ENCODE assay signal across 8 cellular contexts in the genomic region with DNA sequence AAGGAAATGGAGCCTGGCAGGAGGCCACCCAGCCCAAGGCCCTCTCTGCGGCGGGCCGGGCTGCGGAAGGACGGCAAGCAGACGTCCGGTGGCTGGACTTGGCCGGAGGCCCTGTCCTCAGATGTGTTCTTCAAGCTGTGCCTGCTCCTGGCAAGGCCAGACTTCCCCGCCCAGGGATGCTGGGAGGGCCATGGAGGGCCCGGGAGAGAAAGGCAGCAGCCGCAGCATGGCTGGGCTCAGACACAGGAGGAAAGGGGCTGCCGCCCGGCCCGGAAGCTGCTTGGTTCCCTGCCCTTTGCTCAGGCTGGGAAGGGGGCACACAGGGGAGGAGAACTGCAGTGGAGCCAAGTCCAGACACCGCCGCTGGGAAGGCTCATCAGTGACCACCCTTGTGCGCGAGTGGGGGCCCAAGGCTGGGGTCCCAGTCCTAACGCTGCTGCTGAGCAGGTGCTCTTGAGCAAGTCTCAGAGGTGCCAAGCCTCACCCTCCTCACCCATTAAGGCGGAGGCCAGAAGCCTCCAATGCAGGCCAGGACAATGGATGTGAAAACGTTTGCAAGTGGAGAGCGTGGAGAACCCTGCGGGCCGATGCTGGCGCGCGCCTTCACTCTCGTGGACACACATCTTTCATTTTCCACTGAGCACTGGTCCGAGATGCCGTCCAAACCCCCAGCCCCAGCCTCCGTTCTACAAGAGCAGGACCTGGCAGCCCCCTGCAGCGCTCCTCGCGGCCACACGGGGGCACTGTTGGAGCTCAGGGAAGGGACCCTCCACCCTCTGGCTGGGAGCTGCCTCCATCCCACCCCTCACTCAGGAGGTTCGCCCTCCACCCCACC. TPM values are rescaled to one million over a fixed set of nuclear protein-coding genes. Genes with fewer than 3 reads are reported as not detected.
A peak's percentile ranks its signal among the peaks of the same experiment; 100 is the strongest.
DNase-seq lines count a peak whose midpoint lies in the region; ATAC-seq and TF ChIP-seq lines count a peak whose summit lies in the region.

No MANE protein-coding gene starts in this region.

- TF ChIP-seq POLR2A in Peyer's patch (IDR thresholded peaks at IDR 0.05): no peak

- no peaks in the 10 kb centered on the region for H3K36me3 ChIP-seq in Peyer's patch

- ATAC-seq in HG03439 (IDR thresholded peaks at IDR 0.05; ENCODE audit: unreplicated experiment) (no peak), GM21360 (IDR thresholded peaks at IDR 0.05; ENCODE audit: unreplicated experiment) (no peak)

- peaks cover 0 to 6% of the 10 kb centered on the region in 2 donors for H3K27me3 ChIP-seq in Peyer's patch

- H3K9me3 ChIP-seq in Peyer's patch: no peaks in the 10 kb centered on the region

- peak overlapping the region in 3 of 4 donors; percentile 0 to 43 (median 23) for H3K27ac ChIP-seq in Peyer's patch

- peaks cover 0 to 30% (median 4%) of the 10 kb centered on the region in 4 donors for H3K4me1 ChIP-seq in Peyer's patch

- intact Hi-C loops in head of caudate nucleus (cut with DNase I): no loop called here

- no peak overlapping the region for H3K4me3 ChIP-seq in Peyer's patch

- DNase-seq in ACHN: peak; percentile 55
- peak; percentile 89 for DNase-seq in GM13977 (ENCODE audit: low spot score)
- peak; percentile 51 to 75 (median 71) for DNase-seq in Peyer's patch
- DNase-seq in activated naive CD4-positive, alpha-beta T cell (lab: John Stamatoyannopoulos, UW): peak; percentile 20 to 70 (median 36)
- DNase-seq in head of caudate nucleus: peak in 41 of 42 donors; percentile 14 to 81 (median 59)
- DNase-seq in retina: peak; percentile 88

- TF ChIP-seq CTCF in GM13977 (IDR thresholded peaks at IDR 0.05; ENCODE audit: extremely low read depth, insufficient read depth, missing control alignments) (peak; percentile 92), Peyer's patch (IDR thresholded peaks at IDR 0.05) (peak; percentile 52 to 78 (median 62))

- in situ Hi-C loops in ACHN (cut with HindIII; ENCODE audit: low pct_ligation_motif_present, low pct_unique_long_range_greater_than_20kb, low sequenced_read_pairs) (no loop called here), GM13977 (cut with MboI; ENCODE audit: low pct_unique_long_range_greater_than_20kb, low sequenced_read_pairs, unreplicated experiment) (no loop called here)

RNA-seq across cellular contexts. Expression of gene CROCC2, which starts 7.9 kb away (rescaled TPM):
- under 1 TPM in 2 of 4 donors, not detected in 2; 0.27 to 0.83 TPM for total RNA-seq in Peyer's patch

RNA-seq across cellular contexts. Expression of gene MAB21L4, which starts 18.1 kb away (rescaled TPM):
- 1 to 10 TPM in 3 of 4 donors, not detected in 1; 2.1 to 6.1 (median 3.7) TPM for total RNA-seq in Peyer's patch

RNA-seq across cellular contexts. Expression of gene AGXT, which starts 45.4 kb away (rescaled TPM):
- total RNA-seq in Peyer's patch: 1 to 10 TPM in 1 of 4 donors, not detected in 3; 1.5 TPM

Comparison
In these comparisons a context has a peak if more than half of its experiments do, and no peak if none do; other contexts are left out.
1. DNase-seq: peak in every context shown above with its lines; median percentile 89 in GM13977; 88 in retina; 71 in Peyer's patch; 59 in head of caudate nucleus; 55 in ACHN; 36 in activated naive CD4-positive, alpha-beta T cell.